In the genomic region with DNA sequence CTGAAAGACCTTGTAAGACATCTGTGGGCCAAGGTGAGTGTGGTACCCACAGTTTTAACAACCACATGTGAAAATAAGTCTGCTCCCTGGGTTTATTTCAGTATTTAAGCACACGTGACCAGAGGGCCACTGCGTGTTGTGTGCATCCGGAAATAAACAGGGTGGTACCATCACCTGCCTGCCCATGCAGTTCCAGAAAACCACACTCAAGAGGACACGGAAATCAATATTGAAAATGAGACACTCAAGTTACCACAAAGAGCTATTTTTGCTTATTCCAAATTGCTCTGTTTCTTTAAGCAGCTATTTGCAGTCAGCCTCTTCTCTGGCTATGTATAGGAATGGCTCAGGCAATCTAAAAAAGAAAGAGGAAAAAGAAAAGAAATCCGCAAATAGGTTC, we compare ENCODE assay signal across 9 cellular contexts.
DNase-seq lines count a peak whose midpoint lies in the region; ATAC-seq and TF ChIP-seq lines count a peak whose summit lies in the region.
"Had no signal": no experiment of that assay in that cellular context is flagged by ENCODE, and none has a peak within 500 bp of the region (broad histone marks: within the 10 kb centered on the region; RNA-seq: fewer than 3 reads in every experiment).

No MANE protein-coding gene starts in this region.

- H3K9me3 ChIP-seq in gastrocnemius medialis = no peaks in the 10 kb centered on the region

- peak; percentile 47 for DNase-seq in activated CD4-positive, alpha-beta memory T cell treated with anti-CD3 and anti-CD28 coated beads, Interleukin-2, amount 10 ng/mL, durations not matched to agents 7 days and 5 days
- no peak for DNase-seq in activated CD4-positive, alpha-beta memory T cell treated with anti-CD3 and anti-CD28 coated beads for 36 hours
- DNase-seq in gastrocnemius medialis (no peak), sciatic nerve (ENCODE audit: low spot score) (no peak), MCF 10A (ENCODE audit: unreplicated experiment) (no peak), SIG-M5 (lab: John Stamatoyannopoulos, UW) (no peak)

- no peak overlapping the region for H3K4me3 ChIP-seq in gastrocnemius medialis

- intact Hi-C loops in activated CD4-positive, alpha-beta memory T cell treated with anti-CD3 and anti-CD28 coated beads for 36 hours (cut with micrococcal nuclease) = no loop called here
- intact Hi-C loops in gastrocnemius medialis (cut with DNase I; ENCODE audit: low total_unique reads) = no loop called here
- intact Hi-C loops in sciatic nerve (cut with DNase I) = no loop called here
- intact Hi-C loops in MCF 10A (cut with micrococcal nuclease) = no loop called here

- H3K4me3 Mint-ChIP-seq in activated CD4-positive, alpha-beta memory T cell treated with anti-CD3 and anti-CD28 coated beads, Interleukin-2, amount 10 ng/mL, durations not matched to agents 7 days and 5 days = peak overlapping the region; percentile 47
- H3K4me3 Mint-ChIP-seq in activated CD4-positive, alpha-beta memory T cell treated with anti-CD3 and anti-CD28 coated beads for 36 hours = no peak overlapping the region
- H3K4me3 Mint-ChIP-seq in MCF 10A (ENCODE audit: unreplicated experiment) = no peak overlapping the region
- H3K4me3 Mint-ChIP-seq: nephron had no signal

- TF ChIP-seq CTCF in gastrocnemius medialis (IDR thresholded peaks at IDR 0.05 in 4 of 5, conservative IDR thresholded peaks at IDR 0.05 in 1 of 5) (no peak), MCF 10A (IDR thresholded peaks at IDR 0.05; ENCODE audit: unreplicated experiment) (no peak)

- no peaks in the 10 kb centered on the region for H3K27me3 ChIP-seq in gastrocnemius medialis

- CTCF ChIA-PET in activated CD4-positive, alpha-beta memory T cell treated with anti-CD3 and anti-CD28 coated beads, Interleukin-2, amount 10 ng/mL, durations not matched to agents 7 days and 5 days (lab: Charles Lee) = interaction anchor here (0.6 to 1.4 kb wide), 2 partner anchors 8 to 156 kb away, joined by 3 to 4 read pairs; no protein-coding TSS in a partner anchor
- CTCF ChIA-PET in activated CD4-positive, alpha-beta memory T cell treated with anti-CD3 and anti-CD28 coated beads for 36 hours (lab: Charles Lee) = interaction anchor here (0.6 kb wide), 1 partner anchor 26 kb away, joined by 3 read pairs; no protein-coding TSS in a partner anchor
- CTCF ChIA-PET in MCF 10A (lab: Yijun Ruan, JAX) = interaction anchor here (0.6 to 1.1 kb wide), 6 partner anchors 18 to 962 kb away, joined by 3 to 4 read pairs (median 3); no protein-coding TSS in a partner anchor

- no peaks in the 10 kb centered on the region for H3K36me3 Mint-ChIP-seq in activated CD4-positive, alpha-beta memory T cell treated with anti-CD3 and anti-CD28 coated beads, Interleukin-2, amount 10 ng/mL, durations not matched to agents 7 days and 5 days (ENCODE audit: low read depth)
- no peaks in the 10 kb centered on the region for H3K36me3 Mint-ChIP-seq in activated CD4-positive, alpha-beta memory T cell treated with anti-CD3 and anti-CD28 coated beads for 36 hours
- no peaks in the 10 kb centered on the region for H3K36me3 Mint-ChIP-seq in MCF 10A (ENCODE audit: insufficient read depth, unreplicated experiment)

- peak overlapping the region; percentile 74 for H3K27ac Mint-ChIP-seq in activated CD4-positive, alpha-beta memory T cell treated with anti-CD3 and anti-CD28 coated beads, Interleukin-2, amount 10 ng/mL, durations not matched to agents 7 days and 5 days
- H3K27ac Mint-ChIP-seq in activated CD4-positive, alpha-beta memory T cell treated with anti-CD3 and anti-CD28 coated beads for 36 hours = no peak overlapping the region
- H3K27ac Mint-ChIP-seq in MCF 10A (ENCODE audit: low read depth, unreplicated experiment) = no peak overlapping the region

- no peaks in the 10 kb centered on the region for H3K9me3 Mint-ChIP-seq in activated CD4-positive, alpha-beta memory T cell treated with anti-CD3 and anti-CD28 coated beads, Interleukin-2, amount 10 ng/mL, durations not matched to agents 7 days and 5 days
- H3K9me3 Mint-ChIP-seq in activated CD4-positive, alpha-beta memory T cell treated with anti-CD3 and anti-CD28 coated beads for 36 hours = no peaks in the 10 kb centered on the region
- H3K9me3 Mint-ChIP-seq in MCF 10A (ENCODE audit: unreplicated experiment) = no peaks in the 10 kb centered on the region
- H3K9me3 Mint-ChIP-seq: nephron had no signal

- peaks cover 18% of the 10 kb centered on the region for H3K4me1 Mint-ChIP-seq in activated CD4-positive, alpha-beta memory T cell treated with anti-CD3 and anti-CD28 coated beads, Interleukin-2, amount 10 ng/mL, durations not matched to agents 7 days and 5 days
- peaks cover 12% of the 10 kb centered on the region for H3K4me1 Mint-ChIP-seq in activated CD4-positive, alpha-beta memory T cell treated with anti-CD3 and anti-CD28 coated beads for 36 hours (ENCODE audit: low read depth)
- H3K4me1 Mint-ChIP-seq in MCF 10A (ENCODE audit: insufficient read depth, unreplicated experiment) = no peaks in the 10 kb centered on the region

- in situ Hi-C loops in gastrocnemius medialis (cut with MboI; ENCODE audit: low sequenced_read_pairs in 4 of 4) = no loop called here

- peak overlapping the region; percentile 68 to 86 (median 82) for H3K27ac ChIP-seq in gastrocnemius medialis

- H3K27me3 Mint-ChIP-seq in activated CD4-positive, alpha-beta memory T cell treated with anti-CD3 and anti-CD28 coated beads, Interleukin-2, amount 10 ng/mL, durations not matched to agents 7 days and 5 days = peaks cover 23% of the 10 kb centered on the region
- peaks cover 8% of the 10 kb centered on the region for H3K27me3 Mint-ChIP-seq in activated CD4-positive, alpha-beta memory T cell treated with anti-CD3 and anti-CD28 coated beads for 36 hours
- peaks cover 8% of the 10 kb centered on the region for H3K27me3 Mint-ChIP-seq in MCF 10A (ENCODE audit: insufficient read depth, unreplicated experiment)

- no TSS peak for BruUV-seq in MCF 10A (replicated peaks; lab: Mats Ljungman, UMichigan)

- H3K36me3 ChIP-seq in gastrocnemius medialis = no peaks in the 10 kb centered on the region

- ATAC-seq in GM21619 (IDR thresholded peaks at IDR 0.05; ENCODE audit: unreplicated experiment) = peak; percentile 89
- ATAC-seq in HG03469 (IDR thresholded peaks at IDR 0.05; ENCODE audit: unreplicated experiment) = peak; percentile 71
- ATAC-seq in gastrocnemius medialis = peak in 1 of 2 donors; percentile 39
- no peak for ATAC-seq in sciatic nerve

- POLR2A ChIA-PET in activated CD4-positive, alpha-beta memory T cell treated with anti-CD3 and anti-CD28 coated beads, Interleukin-2, amount 10 ng/mL, durations not matched to agents 7 days and 5 days (lab: Charles Lee) = interaction anchor here (1.5 to 1.6 kb wide), 2 partner anchors 64 to 106 kb away, joined by 4 to 5 read pairs; no protein-coding TSS in a partner anchor
- POLR2A ChIA-PET in activated CD4-positive, alpha-beta memory T cell treated with anti-CD3 and anti-CD28 coated beads for 36 hours (lab: Charles Lee) = no interaction called here
- POLR2A ChIA-PET in MCF 10A (lab: Yijun Ruan, JAX) = no interaction called here

- TF ChIP-seq POLR2A in gastrocnemius medialis (IDR thresholded peaks at IDR 0.05) = no peak

- peaks cover 22 to 32% of the 10 kb centered on the region in 2 donors for H3K4me1 ChIP-seq in gastrocnemius medialis
